30 cellular contexts compared by ENCODE assay signal in the genomic region with DNA sequence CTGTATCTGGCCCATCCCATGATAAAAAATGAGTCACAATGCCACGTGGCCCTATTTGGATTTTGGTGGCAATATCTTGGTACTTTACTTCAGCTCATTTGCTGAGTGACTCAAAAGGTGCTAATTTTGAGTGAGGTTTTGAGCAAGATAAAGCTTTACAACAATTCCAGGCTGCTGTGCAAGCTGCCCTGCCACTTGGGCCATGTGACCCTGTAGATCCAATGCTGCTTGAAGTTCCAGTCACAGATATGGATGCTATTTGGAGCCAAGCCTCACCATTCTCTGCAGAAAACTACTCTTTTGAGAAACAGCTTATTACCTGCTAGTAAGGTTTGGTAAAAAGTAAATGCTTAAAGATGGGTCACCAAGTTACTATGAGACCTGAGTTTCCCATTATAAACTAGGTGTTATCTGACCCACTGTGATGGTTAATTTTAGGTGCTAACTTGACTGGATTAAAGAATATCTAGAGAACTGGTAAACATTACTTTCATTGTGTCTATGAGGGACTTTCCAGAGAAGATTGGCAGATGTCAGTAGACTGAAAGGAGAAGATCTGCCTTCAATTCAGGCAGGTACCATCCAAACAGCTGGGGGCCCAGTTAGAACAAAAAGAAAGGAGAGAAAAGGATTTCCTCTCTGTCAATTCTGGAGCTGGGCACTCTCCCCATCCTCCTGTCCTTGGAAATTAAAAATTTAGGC.
DNase-seq lines count a peak whose midpoint lies in the region; ATAC-seq and TF ChIP-seq lines count a peak whose summit lies in the region.
"Had no signal": no experiment of that assay in that cellular context is flagged by ENCODE, and none has a peak within 500 bp of the region (broad histone marks: within the 10 kb centered on the region; RNA-seq: fewer than 3 reads in every experiment).

No MANE protein-coding gene starts in this region.

- no peak for DNase-seq in stimulated activated naive CD8-positive, alpha-beta T cell treated with anti-CD3 and anti-CD28 coated beads, Interleukin-15, amount 100 ng/mL, for 72 hours
- no peak for DNase-seq in GM10266 (ENCODE audit: extremely low spot score)
- no peak for DNase-seq in inferior parietal cortex (ENCODE audit: extremely low spot score)
- DNase-seq: activated CD8-positive, alpha-beta memory T cell treated with anti-CD3 and anti-CD28 coated beads, Interleukin-2, amount 10 ng/mL, durations not matched to agents 7 days and 5 days; activated naive CD4-positive, alpha-beta T cell treated with anti-CD3 and anti-CD28 coated beads for 36 hours; adrenal gland; AML-193; CD4-positive, alpha-beta memory T cell; kidney; NCI-H1092 treated with DMSO at 0.1 percent for 48 hours; NCI-H187 treated with DMSO at 0.1 percent for 48 hours; NCI-H2227 treated with DMSO at 0.1 percent for 48 hours; NCI-H748 treated with DMSO at 0.1 percent for 48 hours; Peyer's patch; right lobe of liver; SHP77 treated with DMSO at 0.1 percent for 48 hours; stimulated activated CD4-positive, alpha-beta T cell treated with anti-CD3 and anti-CD28 coated beads, Interleukin-4, amount 100 ng/mL, for 24 hours; T1000; upper lobe of left lung had no signal

- no peaks in the 10 kb centered on the region for H3K27me3 Mint-ChIP-seq in stimulated activated naive CD8-positive, alpha-beta T cell treated with anti-CD3 and anti-CD28 coated beads, Interleukin-15, amount 100 ng/mL, for 72 hours
- H3K27me3 Mint-ChIP-seq: activated CD8-positive, alpha-beta memory T cell treated with anti-CD3 and anti-CD28 coated beads, Interleukin-2, amount 10 ng/mL, durations not matched to agents 7 days and 5 days; brain; CD4-positive, alpha-beta memory T cell; stimulated activated memory B cell treated with anti-CD40 and anti-IgM and Interleukin-4, amounts not matched to agents 10 μg/mL and 1 μg/mL and 100 μg/mL, for 72 hours had no signal

- no peaks in the 10 kb centered on the region for H3K4me1 Mint-ChIP-seq in stimulated activated naive CD8-positive, alpha-beta T cell treated with anti-CD3 and anti-CD28 coated beads, Interleukin-15, amount 100 ng/mL, for 72 hours
- H3K4me1 Mint-ChIP-seq: activated CD8-positive, alpha-beta memory T cell treated with anti-CD3 and anti-CD28 coated beads, Interleukin-2, amount 10 ng/mL, durations not matched to agents 7 days and 5 days; brain; CD4-positive, alpha-beta memory T cell; stimulated activated memory B cell treated with anti-CD40 and anti-IgM and Interleukin-4, amounts not matched to agents 10 μg/mL and 1 μg/mL and 100 μg/mL, for 72 hours had no signal

- ATAC-seq in GM18517 (IDR thresholded peaks at IDR 0.05; ENCODE audit: unreplicated experiment) (peak; percentile 71), GM19467 (IDR thresholded peaks at IDR 0.05; ENCODE audit: unreplicated experiment) (peak; percentile 79), HG02759 (IDR thresholded peaks at IDR 0.05; ENCODE audit: unreplicated experiment) (peak; percentile 77), HG03378 (IDR thresholded peaks at IDR 0.05; ENCODE audit: unreplicated experiment) (peak; percentile 76), GM21619 (IDR thresholded peaks at IDR 0.05; ENCODE audit: unreplicated experiment) (no peak)
- ATAC-seq in stimulated activated naive CD8-positive, alpha-beta T cell treated with anti-CD3 and anti-CD28 coated beads, Interleukin-15, amount 100 ng/mL, for 72 hours = no peak
- ATAC-seq: A549; activated CD8-positive, alpha-beta memory T cell treated with anti-CD3 and anti-CD28 coated beads, Interleukin-2, amount 10 ng/mL, durations not matched to agents 7 days and 5 days; HCT116; K562; right lobe of liver had no signal

- TF ChIP-seq CTCF in GM10266 (IDR thresholded peaks at IDR 0.05; ENCODE audit: control insufficient read depth, insufficient read depth, low read depth, missing control alignments) = no peak

- H3K27ac Mint-ChIP-seq in stimulated activated naive CD8-positive, alpha-beta T cell treated with anti-CD3 and anti-CD28 coated beads, Interleukin-15, amount 100 ng/mL, for 72 hours = no peak overlapping the region
- H3K27ac Mint-ChIP-seq: activated CD8-positive, alpha-beta memory T cell treated with anti-CD3 and anti-CD28 coated beads, Interleukin-2, amount 10 ng/mL, durations not matched to agents 7 days and 5 days; activated naive CD4-positive, alpha-beta T cell treated with anti-CD3 and anti-CD28 coated beads for 36 hours; activated T-helper 1 cell treated with anti-CD3 and anti-CD28 coated beads, Interleukin-12 subunit alpha, Interleukin-12 subunit beta, Interleukin-2, Interleukin-4 antibody, amounts not matched to agents 30 ng/mL and 10 ng/mL and 1 ng/mL, durations not matched to agents 14 hours and 24 hours and 36 hours; brain; CD4-positive, alpha-beta memory T cell; stimulated activated memory B cell treated with anti-CD40 and anti-IgM and Interleukin-4, amounts not matched to agents 10 μg/mL and 1 μg/mL and 100 μg/mL, for 72 hours had no signal

- H3K4me3 Mint-ChIP-seq in stimulated activated naive CD8-positive, alpha-beta T cell treated with anti-CD3 and anti-CD28 coated beads, Interleukin-15, amount 100 ng/mL, for 72 hours = no peak overlapping the region
- H3K4me3 Mint-ChIP-seq: activated CD8-positive, alpha-beta memory T cell treated with anti-CD3 and anti-CD28 coated beads, Interleukin-2, amount 10 ng/mL, durations not matched to agents 7 days and 5 days; activated naive CD4-positive, alpha-beta T cell treated with anti-CD3 and anti-CD28 coated beads for 36 hours; activated T-helper 1 cell treated with anti-CD3 and anti-CD28 coated beads, Interleukin-12 subunit alpha, Interleukin-12 subunit beta, Interleukin-2, Interleukin-4 antibody, amounts not matched to agents 30 ng/mL and 10 ng/mL and 1 ng/mL, durations not matched to agents 14 hours and 24 hours and 36 hours; brain; CD4-positive, alpha-beta memory T cell; stimulated activated memory B cell treated with anti-CD40 and anti-IgM and Interleukin-4, amounts not matched to agents 10 μg/mL and 1 μg/mL and 100 μg/mL, for 72 hours had no signal

- peaks cover 2 to 5% of the 10 kb centered on the region in 2 donors for H3K9me3 Mint-ChIP-seq in stimulated activated naive CD8-positive, alpha-beta T cell treated with anti-CD3 and anti-CD28 coated beads, Interleukin-15, amount 100 ng/mL, for 72 hours
- H3K9me3 Mint-ChIP-seq: activated T-helper 1 cell treated with anti-CD3 and anti-CD28 coated beads, Interleukin-12 subunit alpha, Interleukin-12 subunit beta, Interleukin-2, Interleukin-4 antibody, amounts not matched to agents 30 ng/mL and 10 ng/mL and 1 ng/mL, durations not matched to agents 14 hours and 24 hours and 36 hours had no signal

Comparison
In these comparisons a context has a peak if more than half of its experiments do, and no peak if none do; other contexts are left out.
1. ATAC-seq: peak in GM18517 (single experiment), GM19467 (single experiment), HG02759 (single experiment) and HG03378 (single experiment); none in stimulated activated naive CD8-positive, alpha-beta T cell treated with anti-CD3 and anti-CD28 coated beads, Interleukin-15, amount 100 ng/mL, for 72 hours (single experiment) and GM21619 (single experiment).